Comparison of ENCODE assay signal across 1 cellular context in genomic region chr20:37640600-37641561, GRCh38.
TF ChIP-seq lines count a peak whose summit lies in the region.

No MANE protein-coding gene starts in this region.

TF ChIP-seq in HEK293, 187 proteins besides CTCF, POLR2A, EP300 and RAD21 (continued from another document):
- TF ChIP-seq REST (tag by site-specific recombination; IDR thresholded peaks at IDR 0.05) = no peak
